9 cellular contexts compared by ENCODE assay signal in genomic region chr5:140806834-140807775, GRCh38. TPM values are rescaled to one million over a fixed set of nuclear protein-coding genes. Genes with fewer than 3 reads are reported as not detected.
DNase-seq lines count a peak whose midpoint lies in the region; ATAC-seq and TF ChIP-seq lines count a peak whose summit lies in the region.
"Had no signal": no experiment of that assay in that cellular context is flagged by ENCODE, and none has a peak within 500 bp of the region (broad histone marks: within the 10 kb centered on the region; RNA-seq: fewer than 3 reads in every experiment).

Gene PCDHA4, plus strand, starts transcription at chr5:140807068.

- ATAC-seq in WTC11 (peak; percentile 89), HG02678 (IDR thresholded peaks at IDR 0.05; ENCODE audit: unreplicated experiment) (no peak)

- intact Hi-C loops in testis (cut with DNase I; ENCODE audit: low total_unique reads) = no loop called here

- peak; percentile 80 for TF ChIP-seq CTCF in WTC11 (IDR thresholded peaks at IDR 0.05)
- peak; percentile 26 to 46 (median 30) for TF ChIP-seq CTCF in testis (IDR thresholded peaks at IDR 0.05)

- H3K4me3 ChIP-seq in iPS-18a (ENCODE audit: low read length) (peak within 1 kb of the TSS; percentile 95), testis (peak within 1 kb of the TSS; percentile 47 to 61)

- H3K27me3 Mint-ChIP-seq in WTC11 (ENCODE audit: low read depth) = no peaks in the 10 kb centered on the region

- H3K4me1 Mint-ChIP-seq in WTC11 = peaks cover 7% of the 10 kb centered on the region

- peak within 1 kb of the TSS; percentile 92 for H3K9ac ChIP-seq in iPS-18a (ENCODE audit: low read length)

- H3K9me3 Mint-ChIP-seq in WTC11 = peaks cover 2% of the 10 kb centered on the region

- TF ChIP-seq POLR2A in testis (IDR thresholded peaks at IDR 0.05) = no peak

- H3K4me1 ChIP-seq in iPS-18a (ENCODE audit: control insufficient read depth, low read depth, low read length) = peaks cover 7% of the 10 kb centered on the region
- H3K4me1 ChIP-seq in testis = no peaks in the 10 kb centered on the region

- H3K36me3 Mint-ChIP-seq in WTC11 = peaks cover 10% of the 10 kb centered on the region; the same call in 1 of the 2 replicates

- H3K9me3 ChIP-seq in iPS-18a (ENCODE audit: control insufficient read depth, low read depth, low read length) (peaks cover under 1% of the 10 kb centered on the region), testis (no peaks in the 10 kb centered on the region)

- H3K27me3 ChIP-seq in iPS-18a (ENCODE audit: control insufficient read depth, insufficient read depth, low read length) (no peaks in the 10 kb centered on the region), testis (no peaks in the 10 kb centered on the region)

- CTCF ChIA-PET in WTC11 (lab: Charles Lee) = interaction anchor here (0.6 to 5.4 kb wide), 31 partner anchors 11 to 448 kb away, joined by 3 to 61 read pairs (median 4); partner anchors contain the start of genes IK, PCDHA1, PCDHA10 and PCDHA11

- POLR2A ChIA-PET in WTC11 (lab: Charles Lee) = interaction anchor here (0.6 kb wide), 1 partner anchor 21 kb away, joined by 4 read pairs; no protein-coding TSS in a partner anchor

- peak within 1 kb of the TSS; percentile 36; the same call in 1 of the 2 replicates for H3K27ac Mint-ChIP-seq in WTC11
- H3K27ac Mint-ChIP-seq: dendritic cell treated with granulocyte-macrophage colony-stimulating factor and Interleukin-4, amounts not matched to agents 40 ng/mL and 50 ng/mL, for 4 days had no signal

- 13 to 21% methylated on average over 13 to 43 of the region's 47 CpGs for WGBS in testis, 2 donors

- H3K36me3 ChIP-seq in iPS-18a (ENCODE audit: control insufficient read depth, low read depth, low read length) (no peaks in the 10 kb centered on the region), testis (ENCODE audit: low read depth, missing control alignments) (no peaks in the 10 kb centered on the region)

- H3K4me3 Mint-ChIP-seq in WTC11 = peak within 1 kb of the TSS; percentile 92
- H3K4me3 Mint-ChIP-seq: dendritic cell treated with granulocyte-macrophage colony-stimulating factor and Interleukin-4, amounts not matched to agents 40 ng/mL and 50 ng/mL, for 4 days had no signal

- peak within 1 kb of the TSS; percentile 46 for H3K27ac ChIP-seq in iPS-18a (ENCODE audit: low read length)
- peak within 1 kb of the TSS in 1 of 2 donors; percentile 59 for H3K27ac ChIP-seq in testis

- peak; percentile 5 to 22 for DNase-seq in stimulated activated CD4-positive, alpha-beta T cell treated with anti-CD3 and anti-CD28 coated beads, Interleukin-4, amount 100 ng/mL, for 48 hours (ENCODE audit: low read depth in 2 of 2)
- DNase-seq in stimulated activated CD4-positive, alpha-beta T cell treated with anti-CD3 and anti-CD28 coated beads, Interleukin-12 subunit alpha, Interleukin-12 subunit beta, amount 100 ng/mL, for 4 hours = no peak
- DNase-seq in WTC11 (ENCODE audit: low spot score) (peak; percentile 90), testis (peak; percentile 87), 8988T (no peak), SW480 (ENCODE audit: low spot score) (no peak)

TF ChIP-seq in WTC11, 78 proteins besides CTCF, POLR2A, EP300 and RAD21:
- TF ChIP-seq MAX (CRISPR knock-in tag; IDR thresholded peaks at IDR 0.05) = peak; percentile 53; the same call in 1 of the 2 replicates
- TF ChIP-seq RELA (CRISPR knock-in tag; IDR thresholded peaks at IDR 0.05; ENCODE audit: borderline replicate concordance) = no peak
- TF ChIP-seq USF1 (CRISPR knock-in tag; IDR thresholded peaks at IDR 0.05) = no peak; the same call in 1 of the 2 replicates
- no peak for TF ChIP-seq EMX1 (CRISPR knock-in tag; IDR thresholded peaks at IDR 0.05)
- TF ChIP-seq TEAD1 (CRISPR knock-in tag; IDR thresholded peaks at IDR 0.05) = 0 out of 2 replicates have a peak, but pooled peaks have one; percentile 41
- no peak for TF ChIP-seq ZNF671 (CRISPR knock-in tag; IDR thresholded peaks at IDR 0.05)
- no peak for TF ChIP-seq CREM (CRISPR knock-in tag; IDR thresholded peaks at IDR 0.05)
- peak; percentile 86 for TF ChIP-seq HMGXB4 (CRISPR knock-in tag; IDR thresholded peaks at IDR 0.05)
TF ChIP-seq in WTC11: peak in this region for 3.

RNA-seq across cellular contexts. Expression of gene PCDHA4, which starts in this region (rescaled TPM):
- total RNA-seq in WTC11 (2021) = 5.4 to 6.3 TPM (median 5.6 TPM) in 3 replicates
- total RNA-seq in testis = 1 to 10 TPM; 3.4 to 4.5 TPM
- polyA plus RNA-seq in testis (ENCODE audit: insufficient read depth, low read depth, low replicate concordance) = 1.3 TPM

Comparison
In these comparisons a context has a peak if more than half of its experiments do, and no peak if none do; other contexts are left out.
1. DNase-seq: peak in stimulated activated CD4-positive, alpha-beta T cell treated with anti-CD3 and anti-CD28 coated beads, Interleukin-4, amount 100 ng/mL, for 48 hours (2 of 2), WTC11 (single experiment) and testis (single experiment); none in stimulated activated CD4-positive, alpha-beta T cell treated with anti-CD3 and anti-CD28 coated beads, Interleukin-12 subunit alpha, Interleukin-12 subunit beta, amount 100 ng/mL, for 4 hours (single experiment), 8988T (single experiment) and SW480 (single experiment).